In genomic region chr11:93229876-93230275, GRCh38 we compare ENCODE assay signal across 7 cellular contexts.
"Had no signal": no experiment of that assay in that cellular context is flagged by ENCODE, and none has a peak within 500 bp of the region (broad histone marks: within the 10 kb centered on the region; RNA-seq: fewer than 3 reads in every experiment).

No MANE protein-coding gene starts in this region.

- H3K27ac ChIP-seq: GM23248, HL-60 had no signal

- H2AFZ ChIP-seq: GM23248 had no signal

- H3K9ac ChIP-seq: GM23248 had no signal

- FAIRE-seq: H54 had no signal

- DNase-seq: GM23248, GOT3, H9, HCEC 1CT, KG1 had no signal

- H3K4me3 ChIP-seq: GM23248 had no signal
